ENCODE assay signal across 10 cellular contexts in genomic region chr1:229844675-229845074, GRCh38.
A peak's percentile ranks its signal among the peaks of the same experiment; 100 is the strongest.
DNase-seq lines count a peak whose midpoint lies in the region; ATAC-seq and TF ChIP-seq lines count a peak whose summit lies in the region.
"Had no signal": no experiment of that assay in that cellular context is flagged by ENCODE, and none has a peak within 500 bp of the region (broad histone marks: within the 10 kb centered on the region; RNA-seq: fewer than 3 reads in every experiment).

No MANE protein-coding gene starts in this region.

- H3K9ac ChIP-seq in PC-3 (ENCODE audit: low read length) = no peak overlapping the region

- POLR2A ChIA-PET in HEK293 (lab: Yijun Ruan, JAX) = no interaction called here
- POLR2A ChIA-PET in PC-3 (lab: Charles Lee; ENCODE audit: unreplicated experiment) = no interaction called here
- POLR2A ChIA-PET in activated CD8-positive, alpha-beta T cell treated with anti-CD3 and anti-CD28 coated beads for 36 hours (lab: Charles Lee) = no interaction called here

- CTCF ChIA-PET in HEK293 (lab: Yijun Ruan, JAX) = interaction anchor here (0.5 to 1.2 kb wide), 4 partner anchors 21 to 319 kb away, joined by 3 read pairs; no protein-coding TSS in a partner anchor
- CTCF ChIA-PET in PC-3 (lab: Charles Lee) = no interaction called here
- CTCF ChIA-PET in activated CD8-positive, alpha-beta T cell treated with anti-CD3 and anti-CD28 coated beads for 36 hours (lab: Charles Lee) = no interaction called here

- H3K4me1 Mint-ChIP-seq in activated CD8-positive, alpha-beta T cell treated with anti-CD3 and anti-CD28 coated beads for 36 hours (ENCODE audit: low read depth) = no peaks in the 10 kb centered on the region
- H3K4me1 Mint-ChIP-seq: activated CD4-positive, alpha-beta T cell treated with anti-CD3 and anti-CD28 coated beads for 36 hours had no signal

- peak overlapping the region; percentile 78 for H3K27ac ChIP-seq in 22Rv1
- no peak overlapping the region for H3K27ac ChIP-seq in HEK293 (ENCODE audit: extremely low read depth, low read depth, low read length)
- peak overlapping the region; percentile 19; the same call in 1 of the 2 replicates for H3K27ac ChIP-seq in PC-3 (ENCODE audit: low read length)
- peak overlapping the region; percentile 7 for H3K27ac ChIP-seq in hepatocyte

- H3F3A ChIP-seq in PC-3 (ENCODE audit: low read length, unreplicated experiment) = no peaks in the 10 kb centered on the region

- H3K9me3 ChIP-seq in HEK293 (ENCODE audit: control insufficient read depth, insufficient read depth, low read depth, low read length) (no peaks in the 10 kb centered on the region), PC-3 (ENCODE audit: low read length) (no peaks in the 10 kb centered on the region), hepatocyte (ENCODE audit: low read depth) (no peaks in the 10 kb centered on the region)
- H3K9me3 ChIP-seq: uterus had no signal

- H3K4me3 Mint-ChIP-seq in activated CD8-positive, alpha-beta T cell treated with anti-CD3 and anti-CD28 coated beads for 36 hours = no peak overlapping the region
- H3K4me3 Mint-ChIP-seq: activated CD4-positive, alpha-beta T cell treated with anti-CD3 and anti-CD28 coated beads for 36 hours had no signal

- no peaks in the 10 kb centered on the region for H3K36me3 Mint-ChIP-seq in activated CD8-positive, alpha-beta T cell treated with anti-CD3 and anti-CD28 coated beads for 36 hours (ENCODE audit: low read depth)

- H3K4me1 ChIP-seq in HEK293 (ENCODE audit: control insufficient read depth, insufficient read depth, low read length) (peaks cover 11% of the 10 kb centered on the region), PC-3 (ENCODE audit: insufficient read depth, low read length) (peaks cover 19% of the 10 kb centered on the region), hepatocyte (ENCODE audit: insufficient read depth) (peaks cover 16% of the 10 kb centered on the region)
- H3K4me1 ChIP-seq: uterus had no signal

- H3K27me3 ChIP-seq in PC-3 (ENCODE audit: low read length) = peaks cover 11% of the 10 kb centered on the region
- no peaks in the 10 kb centered on the region for H3K27me3 ChIP-seq in hepatocyte
- no peaks in the 10 kb centered on the region; the same call in 1 of the 2 replicates for H3K27me3 ChIP-seq in H7 (ENCODE audit: control insufficient read depth, insufficient read depth, low read length)
- H3K27me3 ChIP-seq: uterus had no signal

- intact Hi-C loops in PC-3 (cut with micrococcal nuclease) = loop anchor here (5.0 kb wide), 1 partner anchor 468 kb away; no protein-coding TSS in a partner anchor
- intact Hi-C loops in activated CD8-positive, alpha-beta T cell treated with anti-CD3 and anti-CD28 coated beads for 36 hours (cut with micrococcal nuclease) = no loop called here

- no peak overlapping the region for H3K4me3 ChIP-seq in HEK293 (ENCODE audit: low read depth, low read length)
- H3K4me3 ChIP-seq in PC-3 (ENCODE audit: low read length) = no peak overlapping the region
- H3K4me3 ChIP-seq in hepatocyte = no peak overlapping the region
- H3K4me3 ChIP-seq in H7 (ENCODE audit: insufficient read depth, low read depth, low read length) = no peak overlapping the region
- H3K4me3 ChIP-seq: uterus had no signal

- no peak overlapping the region for H3K27ac Mint-ChIP-seq in activated CD8-positive, alpha-beta T cell treated with anti-CD3 and anti-CD28 coated beads for 36 hours
- H3K27ac Mint-ChIP-seq: activated CD4-positive, alpha-beta T cell treated with anti-CD3 and anti-CD28 coated beads for 36 hours had no signal

- peaks cover 16% of the 10 kb centered on the region for H3K27me3 Mint-ChIP-seq in activated CD8-positive, alpha-beta T cell treated with anti-CD3 and anti-CD28 coated beads for 36 hours

- H4K20me1 ChIP-seq in PC-3 (ENCODE audit: low read length) = no peaks in the 10 kb centered on the region
- H4K20me1 ChIP-seq in hepatocyte (ENCODE audit: insufficient read depth, poor library complexity, severe bottlenecking) = no peaks in the 10 kb centered on the region

- 22% methylated on average over 6 of the region's 6 CpGs for WGBS in hepatocyte (ENCODE audit: low lambda C conversion rate, missing lambda C conversion rate)

- H3K36me3 ChIP-seq in HEK293 (ENCODE audit: control insufficient read depth in 2 of 2, insufficient read depth in 1 of 2, low read length in 2 of 2) = no peaks in the 10 kb centered on the region
- H3K36me3 ChIP-seq in PC-3 (ENCODE audit: low read depth, low read length) = no peaks in the 10 kb centered on the region
- H3K36me3 ChIP-seq in hepatocyte (replicated peaks; ENCODE audit: insufficient read depth, low read depth) = no peaks in the 10 kb centered on the region
- H3K36me3 ChIP-seq in H7 (replicated peaks; ENCODE audit: control insufficient read depth, insufficient read depth, low read length) = no peaks in the 10 kb centered on the region
- H3K36me3 ChIP-seq: uterus had no signal

- H2AFZ ChIP-seq in PC-3 (ENCODE audit: low read length) (no peak overlapping the region), hepatocyte (no peak overlapping the region)

- H3K9me2 ChIP-seq in PC-3 (replicated peaks; ENCODE audit: low read length) (no peaks in the 10 kb centered on the region), hepatocyte (replicated peaks; ENCODE audit: insufficient read depth) (no peaks in the 10 kb centered on the region)

- H3K79me2 ChIP-seq in PC-3 (ENCODE audit: low read length) (no peaks in the 10 kb centered on the region), hepatocyte (no peaks in the 10 kb centered on the region)

- ATAC-seq in PC-3 (no peak), HG02981 (IDR thresholded peaks at IDR 0.05; ENCODE audit: unreplicated experiment) (no peak)
- no peak for ATAC-seq in activated CD8-positive, alpha-beta T cell treated with anti-CD3 and anti-CD28 coated beads for 36 hours
- ATAC-seq: activated CD4-positive, alpha-beta T cell treated with anti-CD3 and anti-CD28 coated beads for 36 hours had no signal

- BruUV-seq in PC-3 (replicated peaks; lab: Mats Ljungman, UMichigan) = no TSS peak

- DNase-seq in PC-3 (peak; percentile 53), hepatocyte (ENCODE audit: low spot score) (peak; percentile 38), H7 (no peak)
- DNase-seq in activated naive CD4-positive, alpha-beta T cell treated with anti-CD3 and anti-CD28 coated beads, Interleukin-2, amount 50 U/mL, for 16 hours = no peak
- no peak for DNase-seq in activated CD8-positive, alpha-beta T cell treated with anti-CD3 and anti-CD28 coated beads for 36 hours
- DNase-seq: activated CD4-positive, alpha-beta T cell treated with anti-CD3 and anti-CD28 coated beads for 36 hours had no signal

- TF ChIP-seq CTCF in 22Rv1 (IDR thresholded peaks at IDR 0.05) (no peak), HEK293 (tag by site-specific recombination; IDR thresholded peaks at IDR 0.05) (no peak), PC-3 (conservative IDR thresholded peaks at IDR 0.05; ENCODE audit: low read depth, low read length) (no peak), hepatocyte (IDR thresholded peaks at IDR 0.05; ENCODE audit: poor library complexity) (no peak)
- TF ChIP-seq CTCF in activated CD8-positive, alpha-beta T cell treated with anti-CD3 and anti-CD28 coated beads for 36 hours (IDR thresholded peaks at IDR 0.05) = no peak

- H3K9me3 Mint-ChIP-seq in activated CD8-positive, alpha-beta T cell treated with anti-CD3 and anti-CD28 coated beads for 36 hours = no peaks in the 10 kb centered on the region

- H3K4me2 ChIP-seq in PC-3 (ENCODE audit: low read length) = peak overlapping the region; percentile 42
- peak overlapping the region; percentile 36 for H3K4me2 ChIP-seq in hepatocyte

TF ChIP-seq in HEK293, 187 proteins besides CTCF, POLR2A, EP300 and RAD21:
- no peak for TF ChIP-seq ZNF629 (tag by site-specific recombination; IDR thresholded peaks at IDR 0.05)
- no peak for TF ChIP-seq ZNF416 (tag by site-specific recombination; IDR thresholded peaks at IDR 0.05)
- TF ChIP-seq SCRT1 (tag by site-specific recombination; IDR thresholded peaks at IDR 0.05; ENCODE audit: borderline replicate concordance) = peak; percentile 95
- no peak for TF ChIP-seq ZBTB6 (tag by site-specific recombination; IDR thresholded peaks at IDR 0.05)
- TF ChIP-seq ZNF37A (tag by site-specific recombination; IDR thresholded peaks at IDR 0.05) = no peak
- peak; percentile 97 for TF ChIP-seq SCRT2 (tag by site-specific recombination; IDR thresholded peaks at IDR 0.05)
- peak; percentile 50 for TF ChIP-seq ZBTB17 (tag by site-specific recombination; IDR thresholded peaks at IDR 0.05)
- no peak for TF ChIP-seq ZBTB20 (tag by site-specific recombination; IDR thresholded peaks at IDR 0.05)

Comparison
In these comparisons a context has a peak if more than half of its experiments do, and no peak if none do; other contexts are left out.
1. DNase-seq: peak in PC-3 (single experiment) and hepatocyte (single experiment); none in activated naive CD4-positive, alpha-beta T cell treated with anti-CD3 and anti-CD28 coated beads, Interleukin-2, amount 50 U/mL, for 16 hours (single experiment), H7 (single experiment) and activated CD8-positive, alpha-beta T cell treated with anti-CD3 and anti-CD28 coated beads for 36 hours (single experiment).